8 cellular contexts compared by ENCODE assay signal in genomic region chr16:1613240-1613639, GRCh38. TPM values are rescaled to one million over a fixed set of nuclear protein-coding genes. Genes with fewer than 3 reads are reported as not detected.
DNase-seq lines count a peak whose midpoint lies in the region; ATAC-seq and TF ChIP-seq lines count a peak whose summit lies in the region.

No MANE protein-coding gene starts in this region.

- H3K4me3 ChIP-seq in cardiac muscle cell (peak overlapping the region; percentile 77), esophagus squamous epithelium (peak overlapping the region; percentile 79 to 98 (median 98))

- in situ Hi-C loops in G401 (cut with HindIII; ENCODE audit: low sequenced_read_pairs), result no loop called here

- H3K27me3 ChIP-seq in cardiac muscle cell (no peaks in the 10 kb centered on the region), esophagus squamous epithelium (no peaks in the 10 kb centered on the region)

- DNase-seq in cardiac muscle cell (ENCODE audit: low read depth in 1 of 2, low spot score in 1 of 2) (no peak), Right ventricle myocardium inferior (ENCODE audit: missing footprints) (no peak), esophagus squamous epithelium (lab: John Stamatoyannopoulos, UW) (no peak), retina (peak; percentile 4), islet precursor cell (no peak), G401 (ENCODE audit: low spot score) (no peak)
- peak; percentile 5 for DNase-seq in T-helper 2 cell treated with Interferon-gamma antibody and Interleukin-4, amounts not matched to agents 5 μg/mL and 100 μg/mL, for 36 hours (ENCODE audit: low spot score)

- ATAC-seq in Right ventricle myocardium inferior, result no peak
- ATAC-seq in HG03095 (IDR thresholded peaks at IDR 0.05; ENCODE audit: unreplicated experiment), result no peak

- peak overlapping the region; percentile 93 for H3K4me3 Mint-ChIP-seq in T-helper 2 cell treated with Interferon-gamma antibody and Interleukin-4, amounts not matched to agents 5 μg/mL and 100 μg/mL, for 36 hours

- H3K27me3 Mint-ChIP-seq in T-helper 2 cell treated with Interferon-gamma antibody and Interleukin-4, amounts not matched to agents 5 μg/mL and 100 μg/mL, for 36 hours (ENCODE audit: low read depth), result no peaks in the 10 kb centered on the region

- TF ChIP-seq POLR2A in esophagus squamous epithelium (IDR thresholded peaks at IDR 0.05), result no peak

- H3K27ac ChIP-seq in cardiac muscle cell (no peak overlapping the region), esophagus squamous epithelium (peak overlapping the region; percentile 18 to 92 (median 82))

- intact Hi-C loops in Right ventricle myocardium inferior (cut with DNase I) (loop anchor here (5.0 kb wide), 4 partner anchors 64 to 214 kb away; partner anchors contain the start of genes FAHD1, HAGH, JPT2 and TMEM204), esophagus squamous epithelium (cut with DNase I) (loop anchor here (10.0 kb wide), 1 partner anchor 102 kb away; no protein-coding TSS in a partner anchor)

- H3K4me1 Mint-ChIP-seq in T-helper 2 cell treated with Interferon-gamma antibody and Interleukin-4, amounts not matched to agents 5 μg/mL and 100 μg/mL, for 36 hours (ENCODE audit: low read depth), result peaks cover 28% of the 10 kb centered on the region

- 1 to 2% methylated on average over 12 to 15 of the region's 19 CpGs for WGBS in esophagus squamous epithelium, 2 donors

- H3K4me1 ChIP-seq in cardiac muscle cell (ENCODE audit: low read depth) (peaks cover 24% of the 10 kb centered on the region), esophagus squamous epithelium (peaks cover 29 to 61% (median 43%) of the 10 kb centered on the region in 3 donors)

- peak overlapping the region; percentile 71 for H3K27ac Mint-ChIP-seq in T-helper 2 cell treated with Interferon-gamma antibody and Interleukin-4, amounts not matched to agents 5 μg/mL and 100 μg/mL, for 36 hours

- H3K9me3 Mint-ChIP-seq in T-helper 2 cell treated with Interferon-gamma antibody and Interleukin-4, amounts not matched to agents 5 μg/mL and 100 μg/mL, for 36 hours, result no peaks in the 10 kb centered on the region

- TF ChIP-seq CTCF in cardiac muscle cell (IDR thresholded peaks at IDR 0.05; ENCODE audit: low read depth, low read length), result no peak
- TF ChIP-seq CTCF in esophagus squamous epithelium (IDR thresholded peaks at IDR 0.05), result no peak

- H3K36me3 ChIP-seq in cardiac muscle cell (peaks cover 9% of the 10 kb centered on the region), esophagus squamous epithelium (peaks cover 0 to 26% (median 0%) of the 10 kb centered on the region in 3 donors)

- H3K36me3 Mint-ChIP-seq in T-helper 2 cell treated with Interferon-gamma antibody and Interleukin-4, amounts not matched to agents 5 μg/mL and 100 μg/mL, for 36 hours (ENCODE audit: low read depth), result peaks cover 19% of the 10 kb centered on the region

- no peaks in the 10 kb centered on the region for H3K9me3 ChIP-seq in cardiac muscle cell (ENCODE audit: low read depth)
- H3K9me3 ChIP-seq in esophagus squamous epithelium, result no peaks in the 10 kb centered on the region

RNA-seq across cellular contexts. Expression of gene CRAMP1, which starts 1.1 kb away (rescaled TPM):
- total RNA-seq in cardiac muscle cell (13.1 and 15.3 TPM in 2 replicates), Right ventricle myocardium inferior (9.8 TPM), esophagus squamous epithelium (1 to 10 TPM; 5.2 to 9.9 (median 8.0) TPM)
- polyA plus RNA-seq in cardiac muscle cell, result 7.7 and 10.3 TPM in 2 replicates
- total RNA-seq in G401 (2014; rRNA removed; shearing (Covaris generic)), result 4.5 and 7.6 TPM in 2 replicates

RNA-seq across cellular contexts. Expression of gene IFT140, which starts 1.4 kb away (rescaled TPM):
- total RNA-seq in cardiac muscle cell (40.4 and 48.9 TPM in 2 replicates), Right ventricle myocardium inferior (7.2 TPM), esophagus squamous epithelium (10 to 100 TPM in 1 of 4 donors, 1 to 10 TPM in 3; 3.7 to 12.0 (median 6.8) TPM)
- polyA plus RNA-seq in cardiac muscle cell, result 23.8 and 31.9 TPM in 2 replicates
- total RNA-seq in G401 (2014; rRNA removed; shearing (Covaris generic)), result 30.5 and 37.3 TPM in 2 replicates

Comparison
In these comparisons a context has a peak if more than half of its experiments do, and no peak if none do; other contexts are left out.
1. DNase-seq: peak in T-helper 2 cell treated with Interferon-gamma antibody and Interleukin-4, amounts not matched to agents 5 μg/mL and 100 μg/mL, for 36 hours (single experiment) and retina (single experiment); none in cardiac muscle cell (0 of 2), Right ventricle myocardium inferior (single experiment), esophagus squamous epithelium (single experiment), islet precursor cell (single experiment) and G401 (single experiment).